Comparison of ENCODE assay signal across 25 cellular contexts in the genomic region with DNA sequence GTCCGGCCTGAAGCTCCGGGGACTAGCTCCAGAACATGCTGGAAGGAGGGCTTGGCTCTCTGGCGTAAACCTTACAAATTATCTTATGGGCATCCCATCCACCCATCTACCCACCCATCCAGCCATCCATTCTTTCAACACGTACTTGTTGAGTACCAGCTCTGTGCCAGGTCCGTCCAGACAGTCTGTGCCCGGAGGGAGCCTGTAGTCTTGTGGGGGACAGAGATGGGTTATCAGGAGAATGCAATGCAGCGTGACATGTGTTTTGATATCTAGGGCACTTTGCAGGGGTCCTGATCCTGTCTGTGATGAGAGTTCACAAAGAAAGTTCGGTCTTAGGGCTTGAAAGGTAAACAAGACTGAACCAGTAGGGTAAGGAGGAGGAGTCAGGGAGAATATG. TPM values are rescaled to one million over a fixed set of nuclear protein-coding genes. Genes with fewer than 3 reads are reported as not detected.
"Had no signal": no experiment of that assay in that cellular context is flagged by ENCODE, and none has a peak within 500 bp of the region (broad histone marks: within the 10 kb centered on the region; RNA-seq: fewer than 3 reads in every experiment).

No MANE protein-coding gene starts in this region.

- H3K36me3 ChIP-seq: cardiac muscle cell, pancreas, right atrium auricular region, thoracic aorta, vagina had no signal

- H3K9me3 ChIP-seq: mucosa of descending colon, pancreas, psoas muscle, right atrium auricular region, thoracic aorta, vagina had no signal

- ATAC-seq: activated CD8-positive, alpha-beta T cell treated with anti-CD3 and anti-CD28 coated beads, Interleukin-2, amount 10 ng/mL, durations not matched to agents 7 days and 5 days; effector memory CD8-positive, alpha-beta T cell; esophagus mucosa; mucosa of descending colon; psoas muscle had no signal

- H3K27me3 ChIP-seq: cardiac muscle cell, hepatocyte, pancreas, right atrium auricular region, vagina had no signal

- H3K4me1 ChIP-seq: pancreas, psoas muscle, vagina had no signal

- H3K4me3 Mint-ChIP-seq: activated CD8-positive, alpha-beta T cell treated with anti-CD3 and anti-CD28 coated beads, Interleukin-2, amount 10 ng/mL, durations not matched to agents 7 days and 5 days; activated naive CD8-positive, alpha-beta T cell treated with anti-CD3 and anti-CD28 coated beads for 36 hours; activated T-cell treated with anti-CD3 and anti-CD28 coated beads, Interleukin-2, amount 50 U/mL, for 24 hours; activated T-helper 17 cell treated with anti-CD3 and anti-CD28 coated beads, Interleukin-2, amount 50 U/mL, for 72 hours; effector memory CD8-positive, alpha-beta T cell; memory B cell; nephron progenitor cell; type B pancreatic cell had no signal

- DNase-seq: activated CD4-positive, alpha-beta T cell treated with anti-CD3 and anti-CD28 coated beads for 1 hour; activated CD4-positive, alpha-beta T cell treated with anti-CD3 and anti-CD28 coated beads, Interleukin-2, amount 50 U/mL, for 1 hour; activated CD8-positive, alpha-beta T cell treated with anti-CD3 and anti-CD28 coated beads, Interleukin-2, amount 10 ng/mL, durations not matched to agents 7 days and 5 days; activated naive CD4-positive, alpha-beta T cell treated with Interleukin-2 at 50 U/mL for 16 hours; activated naive CD8-positive, alpha-beta T cell treated with anti-CD3 and anti-CD28 coated beads for 36 hours; activated T-cell treated with anti-CD3 and anti-CD28 coated beads, Interleukin-2, amount 50 U/mL, for 24 hours; effector memory CD8-positive, alpha-beta T cell; foreskin melanocyte; mucosa of descending colon; nephron progenitor cell; psoas muscle; stimulated activated CD4-positive, alpha-beta T cell treated with anti-CD3 and anti-CD28 coated beads, Interleukin-4, amount 100 ng/mL, for 24 hours; stimulated activated naive CD4-positive, alpha-beta T cell treated with Interleukin-2 at 50 U/mL for 16 hours had no signal

- H3K36me3 Mint-ChIP-seq: activated naive CD8-positive, alpha-beta T cell treated with anti-CD3 and anti-CD28 coated beads for 36 hours; memory B cell; type B pancreatic cell had no signal

- H3K27ac Mint-ChIP-seq: activated CD8-positive, alpha-beta T cell treated with anti-CD3 and anti-CD28 coated beads, Interleukin-2, amount 10 ng/mL, durations not matched to agents 7 days and 5 days; activated naive CD8-positive, alpha-beta T cell treated with anti-CD3 and anti-CD28 coated beads for 36 hours; activated T-cell treated with anti-CD3 and anti-CD28 coated beads, Interleukin-2, amount 50 U/mL, for 24 hours; activated T-helper 17 cell treated with anti-CD3 and anti-CD28 coated beads, Interleukin-2, amount 50 U/mL, for 72 hours; effector memory CD8-positive, alpha-beta T cell; memory B cell; nephron progenitor cell; type B pancreatic cell had no signal

- H3K9me3 Mint-ChIP-seq: activated naive CD8-positive, alpha-beta T cell treated with anti-CD3 and anti-CD28 coated beads for 36 hours; activated T-cell treated with anti-CD3 and anti-CD28 coated beads, Interleukin-2, amount 50 U/mL, for 24 hours; activated T-helper 17 cell treated with anti-CD3 and anti-CD28 coated beads, Interleukin-2, amount 50 U/mL, for 72 hours; effector memory CD8-positive, alpha-beta T cell; memory B cell; nephron progenitor cell; type B pancreatic cell had no signal

- H3K4me3 ChIP-seq: cardiac muscle cell, hepatocyte, mucosa of descending colon, pancreas, psoas muscle, right atrium auricular region, thoracic aorta, vagina had no signal

RNA-seq across cellular contexts. Expression of a gene that starts 4.1 kb away (rescaled TPM):
- total RNA-seq: activated CD8-positive, alpha-beta T cell treated with anti-CD3 and anti-CD28 coated beads, Interleukin-2, amount 10 ng/mL, durations not matched to agents 7 days and 5 days; activated naive CD8-positive, alpha-beta T cell treated with anti-CD3 and anti-CD28 coated beads for 36 hours; activated T-helper 17 cell treated with anti-CD3 and anti-CD28 coated beads, Interleukin-2, amount 50 U/mL, for 72 hours; cardiac muscle cell; dermis microvascular lymphatic vessel endothelial cell; endothelial cell of umbilical vein; esophagus mucosa; psoas muscle; right atrium auricular region; thoracic aorta; vagina had no signal

RNA-seq across cellular contexts. Expression of a gene that starts 36.8 kb away (rescaled TPM):
- total RNA-seq: activated CD8-positive, alpha-beta T cell treated with anti-CD3 and anti-CD28 coated beads, Interleukin-2, amount 10 ng/mL, durations not matched to agents 7 days and 5 days; activated naive CD8-positive, alpha-beta T cell treated with anti-CD3 and anti-CD28 coated beads for 36 hours; activated T-helper 17 cell treated with anti-CD3 and anti-CD28 coated beads, Interleukin-2, amount 50 U/mL, for 72 hours; dermis microvascular lymphatic vessel endothelial cell; endothelial cell of umbilical vein; hepatocyte; psoas muscle; right atrium auricular region; thoracic aorta had no signal
